In genomic region chr1:224623743-224624333, GRCh38 we compare ENCODE assay signal across 9 cellular contexts. TPM values are rescaled to one million over a fixed set of nuclear protein-coding genes. Genes with fewer than 3 reads are reported as not detected.
DNase-seq lines count a peak whose midpoint lies in the region; ATAC-seq, FAIRE-seq and TF ChIP-seq lines count a peak whose summit lies in the region.
"Had no signal": no experiment of that assay in that cellular context is flagged by ENCODE, and none has a peak within 500 bp of the region (broad histone marks: within the 10 kb centered on the region; RNA-seq: fewer than 3 reads in every experiment).

No MANE protein-coding gene starts in this region.

- FAIRE-seq in GM12892 (lab: Jason Lieb, UNC) = no peak

- no peak for TF ChIP-seq POLR2A in GM12892 (IDR thresholded peaks at IDR 0.05; ENCODE audit: low read depth, low read length)

- DNase-seq in GM12892 (ENCODE audit: insufficient read length) = peak; percentile 29
- DNase-seq in NCI-H2196 (lab: John Stamatoyannopoulos, UW; ENCODE audit: unreplicated experiment) = peak; percentile 83
- peak in 2 of 3 experiments; percentile 34 to 41 for DNase-seq in activated CD8-positive, alpha-beta memory T cell treated with anti-CD3 and anti-CD28 coated beads for 48 hours (ENCODE audit: low read depth in 2 of 3, low spot score in 2 of 3)
- peak in 1 of 2 donors; percentile 61 for DNase-seq in foreskin keratinocyte
- DNase-seq in stimulated activated CD8-positive, alpha-beta memory T cell treated with anti-CD3 and anti-CD28 coated beads, Interleukin-7, amount 100 ng/mL, for 1 hour (ENCODE audit: low read depth in 2 of 2) = peak; percentile 40 to 51
- DNase-seq in NCI-H345 (lab: John Stamatoyannopoulos, UW) = no peak
- DNase-seq in NCI-H526 treated with DMSO at 0.1 percent for 48 hours (lab: John Stamatoyannopoulos, UW) = no peak

- no peaks in the 10 kb centered on the region for H3K4me1 ChIP-seq in foreskin keratinocyte

- H3K27ac ChIP-seq in foreskin keratinocyte = no peak overlapping the region
- H3K27ac ChIP-seq: cardiac muscle cell had no signal

- ATAC-seq in HG02610 (IDR thresholded peaks at IDR 0.05; ENCODE audit: unreplicated experiment) (peak; percentile 89), foreskin keratinocyte (peak; percentile 77)

- H3K27me3 ChIP-seq in foreskin keratinocyte = peaks cover 32% of the 10 kb centered on the region

- no peak for TF ChIP-seq CTCF in foreskin keratinocyte (conservative IDR thresholded peaks at IDR 0.05)

RNA-seq across cellular contexts. Expression of gene CNIH3, which starts 7.7 kb away (rescaled TPM):
- 4.7 TPM for polyA plus RNA-seq in GM12892 (2012; ENCODE audit: missing spikeins)
- total RNA-seq in foreskin keratinocyte = 0.65 and 0.78 TPM in 2 replicates
- polyA plus RNA-seq in foreskin keratinocyte = 0.49 and 1.2 TPM in 2 replicates

Comparison
In these comparisons a context has a peak if more than half of its experiments do, and no peak if none do; other contexts are left out.
1. DNase-seq: peak in GM12892 (single experiment), NCI-H2196 (single experiment), activated CD8-positive, alpha-beta memory T cell treated with anti-CD3 and anti-CD28 coated beads for 48 hours (2 of 3) and stimulated activated CD8-positive, alpha-beta memory T cell treated with anti-CD3 and anti-CD28 coated beads, Interleukin-7, amount 100 ng/mL, for 1 hour (2 of 2); none in NCI-H345 (single experiment) and NCI-H526 treated with DMSO at 0.1 percent for 48 hours (single experiment).